Comparison of ENCODE assay signal across 8 cellular contexts in genomic region chr17:20226814-20227482, GRCh38.
DNase-seq lines count a peak whose midpoint lies in the region; ATAC-seq, FAIRE-seq and TF ChIP-seq lines count a peak whose summit lies in the region.

No MANE protein-coding gene starts in this region.

- DNase-seq in GM18507 (ENCODE audit: extremely low spot score, insufficient read length, low read depth) (peak; percentile 32), LNCaP clone FGC (ENCODE audit: low read depth) (no peak), SJCRH30 (peak; percentile 90 to 97), foreskin melanocyte (peak; percentile 57), omental fat pad (ENCODE audit: low spot score) (peak; percentile 67), suprapubic skin (ENCODE audit: low spot score in 2 of 2) (peak; percentile 77 to 85)
- DNase-seq in activated effector memory CD4-positive, alpha-beta T cell treated with Interleukin-2 at 50 U/mL for 16 hours = peak; percentile 52

- TF ChIP-seq POLR2A in suprapubic skin (IDR thresholded peaks at IDR 0.05) = no peak

- peak; percentile 64 for FAIRE-seq in GM18507 (lab: Jason Lieb, UNC)

- peak; percentile 80 for TF ChIP-seq CTCF in LNCaP clone FGC (IDR thresholded peaks at IDR 0.05; ENCODE audit: control insufficient read depth, extremely low read depth, insufficient read depth)
- TF ChIP-seq CTCF in omental fat pad (IDR thresholded peaks at IDR 0.05) = peak in 1 of 3 donors; percentile 59
- TF ChIP-seq CTCF in suprapubic skin (IDR thresholded peaks at IDR 0.05) = peak; percentile 49 to 78

- no peak for TF ChIP-seq EP300 in suprapubic skin (IDR thresholded peaks at IDR 0.05)

- H3K27me3 ChIP-seq in SJCRH30 (no peaks in the 10 kb centered on the region), suprapubic skin (no peaks in the 10 kb centered on the region)

- H3K9me3 ChIP-seq in SJCRH30 (replicated peaks) (no peaks in the 10 kb centered on the region), suprapubic skin (no peaks in the 10 kb centered on the region)

- ATAC-seq in omental fat pad (ENCODE audit: low FRiP score) (peak; percentile 94), GM19035 (IDR thresholded peaks at IDR 0.05; ENCODE audit: unreplicated experiment) (no peak)

- H3K36me3 ChIP-seq in SJCRH30 (peaks cover 2% of the 10 kb centered on the region; the same call in 1 of the 2 replicates), suprapubic skin (peaks cover under 1% of the 10 kb centered on the region)

- no peak overlapping the region for H3K27ac ChIP-seq in SJCRH30
- no peak overlapping the region for H3K27ac ChIP-seq in suprapubic skin

- 23% methylated on average over 7 of the region's 8 CpGs for WGBS in suprapubic skin

- H3K4me3 ChIP-seq in LNCaP clone FGC (ENCODE audit: low read depth, low read length) (no peak overlapping the region), SJCRH30 (no peak overlapping the region), suprapubic skin (no peak overlapping the region)

- H3K4me1 ChIP-seq in SJCRH30 = no peaks in the 10 kb centered on the region; the same call in 1 of the 2 replicates
- peaks cover 6% of the 10 kb centered on the region for H3K4me1 ChIP-seq in suprapubic skin
